ENCODE assay signal across 10 cellular contexts in genomic region chr3:105722943-105723556, GRCh38.
A peak's percentile ranks its signal among the peaks of the same experiment; 100 is the strongest.
DNase-seq lines count a peak whose midpoint lies in the region; ATAC-seq, FAIRE-seq and TF ChIP-seq lines count a peak whose summit lies in the region.
"Had no signal": no experiment of that assay in that cellular context is flagged by ENCODE, and none has a peak within 500 bp of the region (broad histone marks: within the 10 kb centered on the region; RNA-seq: fewer than 3 reads in every experiment).

No MANE protein-coding gene starts in this region.

- DNase-seq in GM12865 (ENCODE audit: low read depth) (peak; percentile 57), GM12878 (ENCODE audit: low read depth, low spot score) (peak; percentile 36), NCI-H1105 (lab: John Stamatoyannopoulos, UW) (no peak), H54 (ENCODE audit: insufficient read length, low spot score) (no peak), activated gamma-delta T cell (lab: John Stamatoyannopoulos, UW) (no peak), NCI-H2171 treated with DMSO at 0.1 percent for 48 hours (lab: John Stamatoyannopoulos, UW) (no peak)
- DNase-seq: effector CD4-positive, alpha-beta T cell had no signal

- no peaks in the 10 kb centered on the region for H4K20me1 ChIP-seq in GM12878 (ENCODE audit: control insufficient read depth, insufficient read depth)

- H3K4me1 ChIP-seq in GM12878 (ENCODE audit: control insufficient read depth, insufficient read depth, low read length) = peaks cover 7% of the 10 kb centered on the region; the same call in 1 of the 2 replicates
- H3K4me1 ChIP-seq: parathyroid adenoma had no signal

- TF ChIP-seq POLR2A in GM12878 (IDR thresholded peaks at IDR 0.05; ENCODE audit: low read depth, low read length) (no peak), H54 (IDR thresholded peaks at IDR 0.05; ENCODE audit: low read depth, low read length) (no peak)

- intact Hi-C loops in GM12878 (cut with micrococcal nuclease; ENCODE audit: unreplicated experiment) = loop anchor here (2.0 to 10.0 kb wide), 2 partner anchors 112 to 142 kb away; partner anchors contain the start of gene CBLB

- BruUV-seq in GM12878 (replicated peaks; lab: Mats Ljungman, UMichigan) = no TSS peak

- H3K9ac ChIP-seq in GM12878 (ENCODE audit: control insufficient read depth, insufficient read depth, low read length) = no peak overlapping the region
- H3K9ac ChIP-seq: parathyroid adenoma had no signal

- RAD21 ChIA-PET in GM12878 (lab: Charles Lee; ENCODE audit: unreplicated experiment) = interaction anchor here (1.3 to 1.7 kb wide), 5 partner anchors 24 to 114 kb away, joined by 3 to 6 read pairs (median 4); no protein-coding TSS in a partner anchor

- H3K79me2 ChIP-seq in GM12878 (ENCODE audit: control insufficient read depth, insufficient read depth, low read length) = no peaks in the 10 kb centered on the region
- H3K79me2 ChIP-seq: parathyroid adenoma had no signal

- 18% methylated on average over 3 of the region's 3 CpGs for WGBS in GM12878 (ENCODE audit: insufficient coverage, insufficient replicate concordance, low lambda C conversion rate, missing lambda C conversion rate)

- peak; percentile 100 for ATAC-seq in GM21367 (IDR thresholded peaks at IDR 0.05; ENCODE audit: unreplicated experiment)
- peak; percentile 100 for ATAC-seq in HG03457 (IDR thresholded peaks at IDR 0.05; ENCODE audit: unreplicated experiment)
- ATAC-seq in GM12878 = peak; percentile 98

- TF ChIP-seq CTCF in GM12865 (IDR thresholded peaks at IDR 0.05; ENCODE audit: insufficient read depth, low read depth, low read length, missing control alignments) (no peak), GM12878 (IDR thresholded peaks at IDR 0.05 in 2 of 3, conservative IDR thresholded peaks at IDR 0.05 in 1 of 3; ENCODE audit: control insufficient read depth in 2 of 3, extremely low read depth in 1 of 3, insufficient read depth in 1 of 3, low read depth in 3 of 3, low read length in 3 of 3) (no peak)

- POLR2A ChIA-PET in GM12878 (lab: Charles Lee) = no interaction called here

- no peaks in the 10 kb centered on the region for H3K27me3 ChIP-seq in GM12878 (replicated peaks in 1 of 2; ENCODE audit: control insufficient read depth in 2 of 2, insufficient read depth in 2 of 2, low read length in 1 of 2)

- no peak for TF ChIP-seq RAD21 in GM12878 (IDR thresholded peaks at IDR 0.05; ENCODE audit: insufficient read depth, low read depth, low read length)

- peak; percentile 31 for FAIRE-seq in GM12878 (lab: Jason Lieb, UNC)
- FAIRE-seq in H54 (lab: Jason Lieb, UNC) = no peak

- H3K4me2 ChIP-seq in GM12878 (ENCODE audit: control insufficient read depth, insufficient read depth) = no peak overlapping the region

- no peak overlapping the region for H2AFZ ChIP-seq in GM12878 (ENCODE audit: control insufficient read depth, low read depth, low read length)
- H2AFZ ChIP-seq: parathyroid adenoma had no signal

- H3K36me3 ChIP-seq in GM12878 (ENCODE audit: control insufficient read depth in 2 of 2, insufficient read depth in 2 of 2, low read length in 1 of 2) = peaks cover 0 to 12% of the 10 kb centered on the region in 2 experiments; a peak in 2 of 4 replicates

- SMC1A ChIA-PET in GM12878 (lab: Charles Lee; ENCODE audit: uncharacterized antibody, unreplicated experiment) = interaction anchor here (0.9 to 2.5 kb wide), 7 partner anchors 36 to 610 kb away, joined by 3 to 5 read pairs (median 3); no protein-coding TSS in a partner anchor

- peaks cover 1% of the 10 kb centered on the region; the same call in 2 of the 3 replicates for H3K9me3 ChIP-seq in GM12878 (replicated peaks; ENCODE audit: control insufficient read depth, insufficient read depth, low read length)

- H3K4me3 ChIP-seq in GM12865 (ENCODE audit: low read depth, low read length) = no peak overlapping the region
- no peak overlapping the region for H3K4me3 ChIP-seq in GM12878

- no peak overlapping the region for H3K27ac ChIP-seq in GM12878 (ENCODE audit: control insufficient read depth, insufficient read depth)
- H3K27ac ChIP-seq: parathyroid adenoma had no signal

- in situ Hi-C loops in GM12878 (cut with MboI) = no loop called here

- CTCF ChIA-PET in GM12878 (lab: Yijun Ruan, JAX) = interaction anchor here (0.9 kb wide), 1 partner anchor 886 kb away, joined by 3 read pairs; no protein-coding TSS in a partner anchor

- peak; percentile 92 to 98 for TF ChIP-seq EP300 in GM12878 (IDR thresholded peaks at IDR 0.05; ENCODE audit: borderline replicate concordance in 1 of 2, control insufficient read depth in 1 of 2, low read depth in 2 of 2, low read length in 2 of 2)

TF ChIP-seq in GM12878, 131 proteins besides CTCF, POLR2A, EP300 and RAD21 (continues in another document):
- TF ChIP-seq SMAD5 (IDR thresholded peaks at IDR 0.05; ENCODE audit: low read depth) = no peak
- peak; percentile 76 for TF ChIP-seq MEF2B (IDR thresholded peaks at IDR 0.05; ENCODE audit: partially characterized antibody, poor library complexity, severe bottlenecking)
- no peak for TF ChIP-seq NKRF (conservative IDR thresholded peaks at IDR 0.05)
- TF ChIP-seq CBX5 (IDR thresholded peaks at IDR 0.05; ENCODE audit: low read depth) = peak; percentile 89; the same call in 1 of the 2 replicates
- TF ChIP-seq SMARCA5 (IDR thresholded peaks at IDR 0.05) = 0 out of 2 replicates have a peak, but pooled peaks have one; percentile 2
- TF ChIP-seq TBL1XR1 (IDR thresholded peaks at IDR 0.05; ENCODE audit: low read depth, low read length) = peak; percentile 84; the same call in 1 of the 2 replicates
- peak; percentile 93; the same call in 1 of the 2 replicates for TF ChIP-seq BACH1 (IDR thresholded peaks at IDR 0.05; ENCODE audit: borderline replicate concordance)
- TF ChIP-seq EGR1 (IDR thresholded peaks at IDR 0.05; ENCODE audit: borderline replicate concordance in 1 of 2, low read depth in 2 of 2, low read length in 2 of 2) = no peak
- no peak for TF ChIP-seq FOS (IDR thresholded peaks at IDR 0.05; ENCODE audit: borderline replicate concordance, extremely low read depth, insufficient read length)
- no peak for TF ChIP-seq NR2C2 (IDR thresholded peaks at IDR 0.05; ENCODE audit: borderline replicate concordance, control insufficient read depth, insufficient read length, low read depth)
- TF ChIP-seq ZNF274 (IDR thresholded peaks at IDR 0.05; ENCODE audit: insufficient read depth, insufficient read length) = no peak
- peak in 1 of 2 experiments; percentile 56; a peak in 1 of 4 replicates for TF ChIP-seq CEBPB (IDR thresholded peaks at IDR 0.05; ENCODE audit: borderline replicate concordance in 1 of 2, low read depth in 2 of 2, low read length in 2 of 2)
- TF ChIP-seq RCOR1 (conservative IDR thresholded peaks at IDR 0.05; ENCODE audit: low read depth, low read length) = 0 out of 2 replicates have a peak, but pooled peaks have one; percentile 63
- no peak for TF ChIP-seq PRDM15 (CRISPR knock-in tag; IDR thresholded peaks at IDR 0.05)

Comparison
In these comparisons a context has a peak if more than half of its experiments do, and no peak if none do; other contexts are left out.
1. DNase-seq: peak in GM12865 (single experiment) and GM12878 (single experiment); none in NCI-H1105 (single experiment), H54 (single experiment), activated gamma-delta T cell (single experiment) and NCI-H2171 treated with DMSO at 0.1 percent for 48 hours (single experiment).
2. Peak in every context shown above with its lines, with median percentiles within 50 percentile points of each other: ATAC-seq.